ENCODE assay signal across 1 cellular context in the genomic region with DNA sequence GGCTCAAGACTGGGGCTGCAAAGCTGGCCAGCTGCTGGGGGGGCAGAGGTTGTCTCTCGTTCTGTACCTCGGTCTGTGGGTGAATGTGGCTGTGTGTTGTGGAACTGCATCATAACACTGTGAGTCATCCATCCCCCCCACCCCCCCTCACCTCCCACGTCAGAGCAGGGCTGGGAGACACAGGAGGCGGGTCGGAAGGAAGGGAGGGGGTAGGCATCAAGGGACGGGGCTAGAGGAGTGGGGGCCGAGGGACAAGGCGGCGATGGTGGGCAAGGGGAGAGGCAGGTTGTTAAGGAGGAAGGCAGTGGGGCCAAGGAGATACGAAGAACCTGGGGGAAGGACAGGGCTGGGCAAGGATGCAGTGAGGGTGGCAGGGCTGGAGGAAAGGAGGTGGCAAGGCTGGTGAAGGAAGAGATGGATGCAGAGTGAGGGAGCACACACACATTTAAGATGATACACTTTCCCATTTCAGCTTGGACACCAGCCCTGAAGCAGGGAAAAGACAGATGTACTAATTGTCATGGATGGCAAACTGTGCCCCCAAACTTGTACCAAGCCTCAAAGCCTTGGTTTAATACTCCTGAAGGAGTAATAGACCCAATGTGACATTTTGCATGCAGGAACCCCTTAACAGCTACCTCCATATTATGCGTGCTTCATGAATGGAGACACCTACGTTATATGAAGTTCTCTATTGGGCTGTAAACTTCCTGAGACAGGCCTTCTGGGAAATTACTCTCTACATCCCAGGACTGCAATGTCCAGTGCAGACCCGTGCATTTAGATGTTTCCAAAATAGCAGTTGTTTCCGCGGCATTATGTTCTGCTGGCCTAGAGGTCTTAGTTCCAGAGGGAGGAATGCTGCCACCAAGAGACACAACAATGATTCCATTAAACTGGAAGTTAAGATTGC.
TF ChIP-seq lines count a peak whose summit lies in the region.

A gene with protein sequence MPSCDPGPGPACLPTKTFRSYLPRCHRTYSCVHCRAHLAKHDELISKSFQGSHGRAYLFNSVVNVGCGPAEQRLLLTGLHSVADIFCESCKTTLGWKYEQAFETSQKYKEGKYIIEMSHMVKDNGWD (minus strand): TSS at position 87 of the 913 bp plus-strand sequence. CDS start 2,805 bp downstream, outside the sequence.

TF ChIP-seq in K562, 482 proteins besides CTCF, POLR2A, EP300 and RAD21 (continued from another document and continues in another):
- TF ChIP-seq, protein P1, sequence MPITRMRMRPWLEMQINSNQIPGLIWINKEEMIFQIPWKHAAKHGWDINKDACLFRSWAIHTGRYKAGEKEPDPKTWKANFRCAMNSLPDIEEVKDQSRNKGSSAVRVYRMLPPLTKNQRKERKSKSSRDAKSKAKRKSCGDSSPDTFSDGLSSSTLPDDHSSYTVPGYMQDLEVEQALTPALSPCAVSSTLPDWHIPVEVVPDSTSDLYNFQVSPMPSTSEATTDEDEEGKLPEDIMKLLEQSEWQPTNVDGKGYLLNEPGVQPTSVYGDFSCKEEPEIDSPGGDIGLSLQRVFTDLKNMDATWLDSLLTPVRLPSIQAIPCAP (CRISPR knock-in tag; IDR thresholded peaks at IDR 0.05; ENCODE audit: borderline replicate concordance), result no peak
- TF ChIP-seq, protein P2, sequence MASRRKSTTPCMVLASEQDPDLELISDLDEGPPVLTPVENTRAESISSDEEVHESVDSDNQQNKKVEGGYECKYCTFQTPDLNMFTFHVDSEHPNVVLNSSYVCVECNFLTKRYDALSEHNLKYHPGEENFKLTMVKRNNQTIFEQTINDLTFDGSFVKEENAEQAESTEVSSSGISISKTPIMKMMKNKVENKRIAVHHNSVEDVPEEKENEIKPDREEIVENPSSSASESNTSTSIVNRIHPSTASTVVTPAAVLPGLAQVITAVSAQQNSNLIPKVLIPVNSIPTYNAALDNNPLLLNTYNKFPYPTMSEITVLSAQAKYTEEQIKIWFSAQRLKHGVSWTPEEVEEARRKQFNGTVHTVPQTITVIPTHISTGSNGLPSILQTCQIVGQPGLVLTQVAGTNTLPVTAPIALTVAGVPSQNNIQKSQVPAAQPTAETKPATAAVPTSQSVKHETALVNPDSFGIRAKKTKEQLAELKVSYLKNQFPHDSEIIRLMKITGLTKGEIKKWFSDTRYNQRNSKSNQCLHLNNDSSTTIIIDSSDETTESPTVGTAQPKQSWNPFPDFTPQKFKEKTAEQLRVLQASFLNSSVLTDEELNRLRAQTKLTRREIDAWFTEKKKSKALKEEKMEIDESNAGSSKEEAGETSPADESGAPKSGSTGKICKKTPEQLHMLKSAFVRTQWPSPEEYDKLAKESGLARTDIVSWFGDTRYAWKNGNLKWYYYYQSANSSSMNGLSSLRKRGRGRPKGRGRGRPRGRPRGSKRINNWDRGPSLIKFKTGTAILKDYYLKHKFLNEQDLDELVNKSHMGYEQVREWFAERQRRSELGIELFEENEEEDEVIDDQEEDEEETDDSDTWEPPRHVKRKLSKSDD (conservative IDR thresholded peaks at IDR 0.05; ENCODE audit: low read length), result no peak
- TF ChIP-seq PCBP2 (IDR thresholded peaks at IDR 0.05; ENCODE audit: low read depth, low read length, poor library complexity, severe bottlenecking) (no peak), JUN (IDR thresholded peaks at IDR 0.05; ENCODE audit: borderline replicate concordance, low read depth, low read length) (0 out of 2 replicates have a peak, but pooled peaks have one; percentile 52), JUN (CRISPR knock-in tag; IDR thresholded peaks at IDR 0.05; ENCODE audit: borderline replicate concordance) (no peak), KHSRP (IDR thresholded peaks at IDR 0.05) (no peak), GABPB2 (CRISPR knock-in tag; conservative IDR thresholded peaks at IDR 0.05) (no peak), TAF15 (IDR thresholded peaks at IDR 0.05; ENCODE audit: low read depth, low read length) (no peak), ZNF175 (CRISPR knock-in tag; IDR thresholded peaks at IDR 0.05; ENCODE audit: low read depth) (no peak), NBN (IDR thresholded peaks at IDR 0.05; ENCODE audit: low read depth) (no peak), ELF2 (CRISPR knock-in tag; IDR thresholded peaks at IDR 0.05) (no peak), ATF7 (IDR thresholded peaks at IDR 0.05) (no peak), ZNF121 (CRISPR knock-in tag; conservative IDR thresholded peaks at IDR 0.05) (no peak), ETS2 (tag; IDR thresholded peaks at IDR 0.05; ENCODE audit: borderline replicate concordance, poor library complexity, severe bottlenecking) (no peak), RUNX1 (IDR thresholded peaks at IDR 0.05; ENCODE audit: low read depth) (no peak), ZNF764 (CRISPR knock-in tag; IDR thresholded peaks at IDR 0.05; ENCODE audit: low read depth) (no peak), L3MBTL2 (IDR thresholded peaks at IDR 0.05) (no peak), SMARCB1 (IDR thresholded peaks at IDR 0.05; ENCODE audit: insufficient read length, low read depth) (no peak), CREBBP (IDR thresholded peaks at IDR 0.05; ENCODE audit: low read depth, low read length) (no peak), FOSL1 (tag; conservative IDR thresholded peaks at IDR 0.05) (peak; percentile 93), XRCC3 (IDR thresholded peaks at IDR 0.05) (no peak), JUND (IDR thresholded peaks at IDR 0.05; ENCODE audit: borderline replicate concordance, low read depth, low read length) (peak; percentile 92), JUND (tag; IDR thresholded peaks at IDR 0.05; ENCODE audit: borderline replicate concordance, low read depth, low read length) (peak; percentile 77; the same call in 1 of the 3 replicates), ETV1 (tag; conservative IDR thresholded peaks at IDR 0.05; ENCODE audit: low read depth) (no peak), FOXJ2 (tag; IDR thresholded peaks at IDR 0.05) (0 out of 2 replicates have a peak, but pooled peaks have one; percentile 37), SNIP1 (IDR thresholded peaks at IDR 0.05; ENCODE audit: low read depth) (no peak), SPI1 (IDR thresholded peaks at IDR 0.05; ENCODE audit: borderline replicate concordance, low read depth, low read length) (no peak), ZFPM2 (CRISPR knock-in tag; IDR thresholded peaks at IDR 0.05) (no peak), HCFC1 (IDR thresholded peaks at IDR 0.05; ENCODE audit: low read depth, low read length) (no peak), FOXP1 (CRISPR knock-in tag; IDR thresholded peaks at IDR 0.05) (no peak), ZNF79 (CRISPR knock-in tag; IDR thresholded peaks at IDR 0.05; ENCODE audit: low read depth) (no peak), ILF3 (IDR thresholded peaks at IDR 0.05; ENCODE audit: borderline replicate concordance) (no peak), HMG20A (CRISPR knock-in tag; conservative IDR thresholded peaks at IDR 0.05) (no peak), TEAD1 (CRISPR knock-in tag; IDR thresholded peaks at IDR 0.05) (no peak), CAMTA2 (CRISPR knock-in tag; conservative IDR thresholded peaks at IDR 0.05) (no peak), SIN3B (IDR thresholded peaks at IDR 0.05; ENCODE audit: low read depth) (no peak), RBM22 (IDR thresholded peaks at IDR 0.05; ENCODE audit: low read depth, low read length, poor library complexity, severe bottlenecking) (no peak), BDP1 (IDR thresholded peaks at IDR 0.05; ENCODE audit: insufficient read depth, insufficient read length) (no peak), CEBPB (tag; IDR thresholded peaks at IDR 0.05) (no peak), NONO (IDR thresholded peaks at IDR 0.05; ENCODE audit: low read depth in 2 of 2, low read length in 1 of 2) (no peak)
- TF ChIP-seq, protein P3, sequence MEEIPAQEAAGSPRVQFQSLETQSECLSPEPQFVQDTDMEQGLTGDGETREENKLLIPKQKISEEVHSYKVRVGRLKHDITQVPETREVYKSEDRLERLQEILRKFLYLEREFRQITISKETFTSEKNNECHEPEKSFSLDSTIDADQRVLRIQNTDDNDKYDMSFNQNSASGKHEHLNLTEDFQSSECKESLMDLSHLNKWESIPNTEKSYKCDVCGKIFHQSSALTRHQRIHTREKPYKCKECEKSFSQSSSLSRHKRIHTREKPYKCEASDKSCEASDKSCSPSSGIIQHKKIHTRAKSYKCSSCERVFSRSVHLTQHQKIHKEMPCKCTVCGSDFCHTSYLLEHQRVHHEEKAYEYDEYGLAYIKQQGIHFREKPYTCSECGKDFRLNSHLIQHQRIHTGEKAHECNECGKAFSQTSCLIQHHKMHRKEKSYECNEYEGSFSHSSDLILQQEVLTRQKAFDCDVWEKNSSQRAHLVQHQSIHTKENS (CRISPR knock-in tag; IDR thresholded peaks at IDR 0.05), result no peak
- TF ChIP-seq, protein P4, sequence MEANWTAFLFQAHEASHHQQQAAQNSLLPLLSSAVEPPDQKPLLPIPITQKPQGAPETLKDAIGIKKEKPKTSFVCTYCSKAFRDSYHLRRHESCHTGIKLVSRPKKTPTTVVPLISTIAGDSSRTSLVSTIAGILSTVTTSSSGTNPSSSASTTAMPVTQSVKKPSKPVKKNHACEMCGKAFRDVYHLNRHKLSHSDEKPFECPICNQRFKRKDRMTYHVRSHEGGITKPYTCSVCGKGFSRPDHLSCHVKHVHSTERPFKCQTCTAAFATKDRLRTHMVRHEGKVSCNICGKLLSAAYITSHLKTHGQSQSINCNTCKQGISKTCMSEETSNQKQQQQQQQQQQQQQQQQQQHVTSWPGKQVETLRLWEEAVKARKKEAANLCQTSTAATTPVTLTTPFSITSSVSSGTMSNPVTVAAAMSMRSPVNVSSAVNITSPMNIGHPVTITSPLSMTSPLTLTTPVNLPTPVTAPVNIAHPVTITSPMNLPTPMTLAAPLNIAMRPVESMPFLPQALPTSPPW (CRISPR knock-in tag; IDR thresholded peaks at IDR 0.05), result peak; percentile 99
- TF ChIP-seq, protein P5, sequence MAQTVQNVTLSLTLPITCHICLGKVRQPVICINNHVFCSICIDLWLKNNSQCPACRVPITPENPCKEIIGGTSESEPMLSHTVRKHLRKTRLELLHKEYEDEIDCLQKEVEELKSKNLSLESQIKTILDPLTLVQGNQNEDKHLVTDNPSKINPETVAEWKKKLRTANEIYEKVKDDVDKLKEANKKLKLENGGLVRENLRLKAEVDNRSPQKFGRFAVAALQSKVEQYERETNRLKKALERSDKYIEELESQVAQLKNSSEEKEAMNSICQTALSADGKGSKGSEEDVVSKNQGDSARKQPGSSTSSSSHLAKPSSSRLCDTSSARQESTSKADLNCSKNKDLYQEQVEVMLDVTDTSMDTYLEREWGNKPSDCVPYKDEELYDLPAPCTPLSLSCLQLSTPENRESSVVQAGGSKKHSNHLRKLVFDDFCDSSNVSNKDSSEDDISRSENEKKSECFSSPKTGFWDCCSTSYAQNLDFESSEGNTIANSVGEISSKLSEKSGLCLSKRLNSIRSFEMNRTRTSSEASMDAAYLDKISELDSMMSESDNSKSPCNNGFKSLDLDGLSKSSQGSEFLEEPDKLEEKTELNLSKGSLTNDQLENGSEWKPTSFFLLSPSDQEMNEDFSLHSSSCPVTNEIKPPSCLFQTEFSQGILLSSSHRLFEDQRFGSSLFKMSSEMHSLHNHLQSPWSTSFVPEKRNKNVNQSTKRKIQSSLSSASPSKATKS (CRISPR knock-in tag; IDR thresholded peaks at IDR 0.05), result no peak
- TF ChIP-seq, protein P6, sequence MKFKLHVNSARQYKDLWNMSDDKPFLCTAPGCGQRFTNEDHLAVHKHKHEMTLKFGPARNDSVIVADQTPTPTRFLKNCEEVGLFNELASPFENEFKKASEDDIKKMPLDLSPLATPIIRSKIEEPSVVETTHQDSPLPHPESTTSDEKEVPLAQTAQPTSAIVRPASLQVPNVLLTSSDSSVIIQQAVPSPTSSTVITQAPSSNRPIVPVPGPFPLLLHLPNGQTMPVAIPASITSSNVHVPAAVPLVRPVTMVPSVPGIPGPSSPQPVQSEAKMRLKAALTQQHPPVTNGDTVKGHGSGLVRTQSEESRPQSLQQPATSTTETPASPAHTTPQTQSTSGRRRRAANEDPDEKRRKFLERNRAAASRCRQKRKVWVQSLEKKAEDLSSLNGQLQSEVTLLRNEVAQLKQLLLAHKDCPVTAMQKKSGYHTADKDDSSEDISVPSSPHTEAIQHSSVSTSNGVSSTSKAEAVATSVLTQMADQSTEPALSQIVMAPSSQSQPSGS (CRISPR knock-in tag; IDR thresholded peaks at IDR 0.05), result no peak
- TF ChIP-seq, protein P7, sequence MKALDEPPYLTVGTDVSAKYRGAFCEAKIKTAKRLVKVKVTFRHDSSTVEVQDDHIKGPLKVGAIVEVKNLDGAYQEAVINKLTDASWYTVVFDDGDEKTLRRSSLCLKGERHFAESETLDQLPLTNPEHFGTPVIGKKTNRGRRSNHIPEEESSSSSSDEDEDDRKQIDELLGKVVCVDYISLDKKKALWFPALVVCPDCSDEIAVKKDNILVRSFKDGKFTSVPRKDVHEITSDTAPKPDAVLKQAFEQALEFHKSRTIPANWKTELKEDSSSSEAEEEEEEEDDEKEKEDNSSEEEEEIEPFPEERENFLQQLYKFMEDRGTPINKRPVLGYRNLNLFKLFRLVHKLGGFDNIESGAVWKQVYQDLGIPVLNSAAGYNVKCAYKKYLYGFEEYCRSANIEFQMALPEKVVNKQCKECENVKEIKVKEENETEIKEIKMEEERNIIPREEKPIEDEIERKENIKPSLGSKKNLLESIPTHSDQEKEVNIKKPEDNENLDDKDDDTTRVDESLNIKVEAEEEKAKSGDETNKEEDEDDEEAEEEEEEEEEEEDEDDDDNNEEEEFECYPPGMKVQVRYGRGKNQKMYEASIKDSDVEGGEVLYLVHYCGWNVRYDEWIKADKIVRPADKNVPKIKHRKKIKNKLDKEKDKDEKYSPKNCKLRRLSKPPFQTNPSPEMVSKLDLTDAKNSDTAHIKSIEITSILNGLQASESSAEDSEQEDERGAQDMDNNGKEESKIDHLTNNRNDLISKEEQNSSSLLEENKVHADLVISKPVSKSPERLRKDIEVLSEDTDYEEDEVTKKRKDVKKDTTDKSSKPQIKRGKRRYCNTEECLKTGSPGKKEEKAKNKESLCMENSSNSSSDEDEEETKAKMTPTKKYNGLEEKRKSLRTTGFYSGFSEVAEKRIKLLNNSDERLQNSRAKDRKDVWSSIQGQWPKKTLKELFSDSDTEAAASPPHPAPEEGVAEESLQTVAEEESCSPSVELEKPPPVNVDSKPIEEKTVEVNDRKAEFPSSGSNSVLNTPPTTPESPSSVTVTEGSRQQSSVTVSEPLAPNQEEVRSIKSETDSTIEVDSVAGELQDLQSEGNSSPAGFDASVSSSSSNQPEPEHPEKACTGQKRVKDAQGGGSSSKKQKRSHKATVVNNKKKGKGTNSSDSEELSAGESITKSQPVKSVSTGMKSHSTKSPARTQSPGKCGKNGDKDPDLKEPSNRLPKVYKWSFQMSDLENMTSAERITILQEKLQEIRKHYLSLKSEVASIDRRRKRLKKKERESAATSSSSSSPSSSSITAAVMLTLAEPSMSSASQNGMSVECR (CRISPR knock-in tag; IDR thresholded peaks at IDR 0.05), result 0 out of 2 replicates have a peak, but pooled peaks have one; percentile 23
- TF ChIP-seq, protein P8, sequence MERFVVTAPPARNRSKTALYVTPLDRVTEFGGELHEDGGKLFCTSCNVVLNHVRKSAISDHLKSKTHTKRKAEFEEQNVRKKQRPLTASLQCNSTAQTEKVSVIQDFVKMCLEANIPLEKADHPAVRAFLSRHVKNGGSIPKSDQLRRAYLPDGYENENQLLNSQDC (CRISPR knock-in tag; IDR thresholded peaks at IDR 0.05), result no peak
- TF ChIP-seq, protein P9, sequence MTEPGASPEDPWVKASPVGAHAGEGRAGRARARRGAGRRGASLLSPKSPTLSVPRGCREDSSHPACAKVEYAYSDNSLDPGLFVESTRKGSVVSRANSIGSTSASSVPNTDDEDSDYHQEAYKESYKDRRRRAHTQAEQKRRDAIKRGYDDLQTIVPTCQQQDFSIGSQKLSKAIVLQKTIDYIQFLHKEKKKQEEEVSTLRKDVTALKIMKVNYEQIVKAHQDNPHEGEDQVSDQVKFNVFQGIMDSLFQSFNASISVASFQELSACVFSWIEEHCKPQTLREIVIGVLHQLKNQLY (CRISPR knock-in tag; conservative IDR thresholded peaks at IDR 0.05), result no peak
- TF ChIP-seq, protein P10, sequence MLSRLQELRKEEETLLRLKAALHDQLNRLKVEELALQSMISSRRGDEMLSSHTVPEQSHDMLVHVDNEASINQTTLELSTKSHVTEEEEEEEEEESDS (CRISPR knock-in tag; IDR thresholded peaks at IDR 0.05), result no peak
